ENCODE assay signal across 8 cellular contexts in the genomic region with DNA sequence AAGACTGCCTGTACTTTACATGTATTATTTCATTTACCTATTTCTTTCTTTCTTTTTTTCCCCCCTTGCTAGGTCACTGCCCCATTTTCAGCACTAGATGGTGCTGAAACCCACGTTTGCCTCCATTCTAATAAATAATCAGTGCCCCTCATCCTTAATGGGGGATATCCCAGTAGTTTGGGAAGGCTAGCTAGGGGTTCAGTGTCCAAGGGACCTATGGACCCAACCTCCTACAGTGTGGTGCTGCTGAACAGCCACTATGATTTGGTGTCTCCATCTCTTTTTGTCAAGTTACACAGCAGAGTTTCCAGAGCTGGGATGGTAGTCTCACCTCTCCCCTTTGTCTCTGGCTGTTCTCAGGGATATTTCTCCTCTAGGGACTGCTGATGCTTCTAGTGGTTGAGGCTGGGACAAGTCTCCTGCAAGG.
DNase-seq lines count a peak whose midpoint lies in the region; ATAC-seq, FAIRE-seq and TF ChIP-seq lines count a peak whose summit lies in the region.

No MANE protein-coding gene starts in this region.

- FAIRE-seq in urothelium cell line (lab: Jason Lieb, UNC) = no peak

- DNase-seq in SIG-M5 treated with dmso at 0.1 percent for 504 hours (lab: John Stamatoyannopoulos, UW; ENCODE audit: unreplicated experiment) (peak; percentile 13), SIG-M5 (lab: John Stamatoyannopoulos, UW) (no peak), NCI-H1105 treated with DMSO at 0.1 percent for 48 hours (lab: John Stamatoyannopoulos, UW) (peak; percentile 47), choroid plexus epithelial cell (ENCODE audit: low read depth) (peak; percentile 54), urothelium cell line (ENCODE audit: low spot score) (no peak)

- no peak overlapping the region for H3K4me2 ChIP-seq in parathyroid adenoma (ENCODE audit: low read length)

- H2AFZ ChIP-seq in parathyroid adenoma = no peak overlapping the region

- H3K4me3 ChIP-seq in choroid plexus epithelial cell (ENCODE audit: low read depth, low read length) (no peak overlapping the region), parathyroid adenoma (ENCODE audit: low read depth, low read length) (no peak overlapping the region)

- H3K79me2 ChIP-seq in parathyroid adenoma = no peaks in the 10 kb centered on the region

- no peak overlapping the region for H3K27ac ChIP-seq in parathyroid adenoma

- peaks cover 11% of the 10 kb centered on the region for H3K4me1 ChIP-seq in parathyroid adenoma

- no peaks in the 10 kb centered on the region for H3K9me3 ChIP-seq in parathyroid adenoma (ENCODE audit: control insufficient read depth, low read length)

- no peaks in the 10 kb centered on the region for H3K36me3 ChIP-seq in parathyroid adenoma (ENCODE audit: control insufficient read depth, insufficient read depth, low read length)

- no peak for ATAC-seq in GM19467 (IDR thresholded peaks at IDR 0.05; ENCODE audit: unreplicated experiment)
- ATAC-seq in HG03097 (IDR thresholded peaks at IDR 0.05; ENCODE audit: low FRiP score, unreplicated experiment) = no peak

- H3K27me3 ChIP-seq in parathyroid adenoma (ENCODE audit: control insufficient read depth, insufficient read depth, low read length) = no peaks in the 10 kb centered on the region

- TF ChIP-seq CTCF in choroid plexus epithelial cell (conservative IDR thresholded peaks at IDR 0.05; ENCODE audit: low read depth, low read length) = peak; percentile 83
- TF ChIP-seq CTCF in parathyroid adenoma (IDR thresholded peaks at IDR 0.05) = peak; percentile 57

- H3K9ac ChIP-seq in parathyroid adenoma = no peak overlapping the region

Comparison
In these comparisons a context has a peak if more than half of its experiments do, and no peak if none do; other contexts are left out.
1. DNase-seq: peak in SIG-M5 treated with dmso at 0.1 percent for 504 hours (single experiment), NCI-H1105 treated with DMSO at 0.1 percent for 48 hours (single experiment) and choroid plexus epithelial cell (single experiment); none in SIG-M5 (single experiment) and urothelium cell line (single experiment).